Comparison of ENCODE assay signal across 14 cellular contexts in the genomic region with DNA sequence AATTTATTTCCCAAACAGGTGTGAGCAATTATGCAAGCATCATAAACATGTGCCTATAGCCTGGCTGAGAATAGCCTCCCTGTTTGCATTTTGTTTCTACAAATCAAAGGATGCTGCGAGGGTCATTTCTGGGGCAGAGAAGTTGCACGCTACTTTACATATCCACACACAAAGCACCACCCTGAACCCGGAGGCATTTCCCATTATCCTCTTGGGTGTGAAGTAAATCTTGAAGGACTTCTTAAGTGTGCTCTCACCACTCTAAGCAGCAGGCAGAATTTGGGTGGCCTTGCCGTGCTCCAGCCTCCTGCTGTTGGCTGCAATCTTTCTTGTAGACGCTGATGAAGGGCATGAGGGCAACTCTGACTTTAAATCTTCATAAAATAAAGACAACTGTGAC.
"Had no signal": no experiment of that assay in that cellular context is flagged by ENCODE, and none has a peak within 500 bp of the region (broad histone marks: within the 10 kb centered on the region; RNA-seq: fewer than 3 reads in every experiment).

No MANE protein-coding gene starts in this region.

- H3K27ac ChIP-seq: esophagus muscularis mucosa, right lobe of liver, spleen had no signal

- H3K36me3 ChIP-seq: esophagus muscularis mucosa, right lobe of liver, spleen had no signal

- H3K4me1 ChIP-seq: esophagus muscularis mucosa, right lobe of liver, spleen had no signal

- H3K4me3 ChIP-seq: esophagus muscularis mucosa, right lobe of liver, spleen had no signal

- H3K9me3 ChIP-seq: right lobe of liver had no signal

- H3K27me3 ChIP-seq: esophagus muscularis mucosa, right lobe of liver, spleen had no signal

- ATAC-seq: activated T-cell treated with anti-CD3 and anti-CD28 coated beads, Interleukin-2, amount 50 U/mL, for 4 hours; left ventricle myocardium superior; right lobe of liver had no signal

- DNase-seq: activated CD4-positive, alpha-beta T cell treated with anti-CD3 and anti-CD28 coated beads, Interleukin-2, amount 50 U/mL, for 48 hours; activated CD4-positive, CD25-positive, alpha-beta regulatory T cell treated with anti-CD3 and anti-CD28 coated beads, Interleukin-2, amount 50 U/mL, for 72 hours; activated gamma-delta T cell; activated T-cell treated with anti-CD3 and anti-CD28 coated beads, Interleukin-2, amount 50 U/mL, for 4 hours; amygdala; cerebellar nuclear complex; left ventricle myocardium superior; right lobe of liver; spleen; stimulated activated CD4-positive, alpha-beta T cell treated with anti-CD3 and anti-CD28 coated beads, Interleukin-2, amount 100 ng/mL, for 24 hours; stimulated activated naive CD4-positive, alpha-beta T cell; substantia nigra; SW 1271 had no signal
